In the genomic region with DNA sequence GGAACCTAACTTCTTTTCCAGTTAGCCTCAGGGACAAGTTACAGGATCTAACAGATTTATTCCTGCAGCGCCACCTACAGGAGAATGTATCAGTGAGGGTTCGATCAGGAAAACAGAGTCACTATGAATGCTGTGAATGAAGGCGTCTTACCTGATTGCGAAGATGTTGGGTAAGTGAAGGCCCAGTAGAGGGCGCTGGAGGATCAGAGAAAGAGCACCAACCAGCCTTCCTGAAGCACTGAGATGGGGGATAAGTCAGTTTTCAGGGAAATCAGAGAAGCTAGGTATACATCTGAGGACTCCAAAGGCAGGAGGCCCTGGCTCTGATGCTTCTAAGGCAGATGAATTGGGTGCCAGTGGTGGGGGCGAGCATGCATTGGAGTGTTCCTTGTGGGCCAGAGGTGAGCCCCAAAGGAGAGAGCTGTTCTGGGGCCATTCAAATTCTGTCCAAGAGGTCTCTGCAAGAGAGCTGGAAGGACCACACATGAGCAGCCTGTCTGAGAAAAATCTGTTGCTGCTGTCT, we compare ENCODE assay signal across 1 cellular context.
TF ChIP-seq lines count a peak whose summit lies in the region.

No MANE protein-coding gene starts in this region.

TF ChIP-seq in HepG2, 621 proteins besides CTCF, POLR2A, EP300 and RAD21 (continued from another document):
- TF ChIP-seq, protein P1, sequence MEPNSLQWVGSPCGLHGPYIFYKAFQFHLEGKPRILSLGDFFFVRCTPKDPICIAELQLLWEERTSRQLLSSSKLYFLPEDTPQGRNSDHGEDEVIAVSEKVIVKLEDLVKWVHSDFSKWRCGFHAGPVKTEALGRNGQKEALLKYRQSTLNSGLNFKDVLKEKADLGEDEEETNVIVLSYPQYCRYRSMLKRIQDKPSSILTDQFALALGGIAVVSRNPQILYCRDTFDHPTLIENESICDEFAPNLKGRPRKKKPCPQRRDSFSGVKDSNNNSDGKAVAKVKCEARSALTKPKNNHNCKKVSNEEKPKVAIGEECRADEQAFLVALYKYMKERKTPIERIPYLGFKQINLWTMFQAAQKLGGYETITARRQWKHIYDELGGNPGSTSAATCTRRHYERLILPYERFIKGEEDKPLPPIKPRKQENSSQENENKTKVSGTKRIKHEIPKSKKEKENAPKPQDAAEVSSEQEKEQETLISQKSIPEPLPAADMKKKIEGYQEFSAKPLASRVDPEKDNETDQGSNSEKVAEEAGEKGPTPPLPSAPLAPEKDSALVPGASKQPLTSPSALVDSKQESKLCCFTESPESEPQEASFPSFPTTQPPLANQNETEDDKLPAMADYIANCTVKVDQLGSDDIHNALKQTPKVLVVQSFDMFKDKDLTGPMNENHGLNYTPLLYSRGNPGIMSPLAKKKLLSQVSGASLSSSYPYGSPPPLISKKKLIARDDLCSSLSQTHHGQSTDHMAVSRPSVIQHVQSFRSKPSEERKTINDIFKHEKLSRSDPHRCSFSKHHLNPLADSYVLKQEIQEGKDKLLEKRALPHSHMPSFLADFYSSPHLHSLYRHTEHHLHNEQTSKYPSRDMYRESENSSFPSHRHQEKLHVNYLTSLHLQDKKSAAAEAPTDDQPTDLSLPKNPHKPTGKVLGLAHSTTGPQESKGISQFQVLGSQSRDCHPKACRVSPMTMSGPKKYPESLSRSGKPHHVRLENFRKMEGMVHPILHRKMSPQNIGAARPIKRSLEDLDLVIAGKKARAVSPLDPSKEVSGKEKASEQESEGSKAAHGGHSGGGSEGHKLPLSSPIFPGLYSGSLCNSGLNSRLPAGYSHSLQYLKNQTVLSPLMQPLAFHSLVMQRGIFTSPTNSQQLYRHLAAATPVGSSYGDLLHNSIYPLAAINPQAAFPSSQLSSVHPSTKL (CRISPR knock-in tag; IDR thresholded peaks at IDR 0.05), result 0 out of 2 replicates have a peak, but pooled peaks have one; percentile 18
- TF ChIP-seq GPN1 (CRISPR knock-in tag; IDR thresholded peaks at IDR 0.05; ENCODE audit: borderline replicate concordance) (no peak), TOE1 (CRISPR knock-in tag; IDR thresholded peaks at IDR 0.05) (no peak), XRCC5 (optimal IDR thresholded peaks at IDR 0.05; ENCODE audit: low read length) (peak; percentile 87), THAP11 (CRISPR knock-in tag; IDR thresholded peaks at IDR 0.05) (0 out of 2 replicates have a peak, but pooled peaks have one; percentile 11), FOXA3 (CRISPR knock-in tag; IDR thresholded peaks at IDR 0.05) (0 out of 2 replicates have a peak, but pooled peaks have one; percentile 13), RAD51 (IDR thresholded peaks at IDR 0.05; ENCODE audit: borderline replicate concordance) (no peak), SAP130 (CRISPR knock-in tag; IDR thresholded peaks at IDR 0.05; ENCODE audit: low read depth) (0 out of 2 replicates have a peak, but pooled peaks have one; percentile 21), REPIN1 (CRISPR knock-in tag; IDR thresholded peaks at IDR 0.05; ENCODE audit: borderline replicate concordance, low read depth) (no peak), STAG1 (CRISPR knock-in tag; IDR thresholded peaks at IDR 0.05) (peak; percentile 90), IRF2 (CRISPR knock-in tag; IDR thresholded peaks at IDR 0.05) (peak; percentile 37; the same call in 1 of the 2 replicates), SRSF1 (optimal IDR thresholded peaks at IDR 0.05; ENCODE audit: low read depth, low read length) (no peak), ZNF614 (CRISPR knock-in tag; IDR thresholded peaks at IDR 0.05; ENCODE audit: borderline replicate concordance) (0 out of 2 replicates have a peak, but pooled peaks have one; percentile 25), ZBTB21 (CRISPR knock-in tag; IDR thresholded peaks at IDR 0.05) (no peak)
- TF ChIP-seq, protein P2, sequence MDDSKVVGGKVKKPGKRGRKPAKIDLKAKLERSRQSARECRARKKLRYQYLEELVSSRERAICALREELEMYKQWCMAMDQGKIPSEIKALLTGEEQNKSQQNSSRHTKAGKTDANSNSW (CRISPR knock-in tag; IDR thresholded peaks at IDR 0.05; ENCODE audit: borderline replicate concordance), result no peak
- TF ChIP-seq, protein P3, sequence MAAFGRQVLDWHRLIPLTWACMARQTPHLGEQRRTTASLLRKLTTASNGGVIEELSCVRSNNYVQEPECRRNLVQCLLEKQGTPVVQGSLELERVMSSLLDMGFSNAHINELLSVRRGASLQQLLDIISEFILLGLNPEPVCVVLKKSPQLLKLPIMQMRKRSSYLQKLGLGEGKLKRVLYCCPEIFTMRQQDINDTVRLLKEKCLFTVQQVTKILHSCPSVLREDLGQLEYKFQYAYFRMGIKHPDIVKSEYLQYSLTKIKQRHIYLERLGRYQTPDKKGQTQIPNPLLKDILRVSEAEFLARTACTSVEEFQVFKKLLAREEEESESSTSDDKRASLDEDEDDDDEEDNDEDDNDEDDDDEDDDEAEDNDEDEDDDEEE (CRISPR knock-in tag; IDR thresholded peaks at IDR 0.05), result no peak
- TF ChIP-seq, protein P4, sequence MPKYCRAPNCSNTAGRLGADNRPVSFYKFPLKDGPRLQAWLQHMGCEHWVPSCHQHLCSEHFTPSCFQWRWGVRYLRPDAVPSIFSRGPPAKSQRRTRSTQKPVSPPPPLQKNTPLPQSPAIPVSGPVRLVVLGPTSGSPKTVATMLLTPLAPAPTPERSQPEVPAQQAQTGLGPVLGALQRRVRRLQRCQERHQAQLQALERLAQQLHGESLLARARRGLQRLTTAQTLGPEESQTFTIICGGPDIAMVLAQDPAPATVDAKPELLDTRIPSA (CRISPR knock-in tag; IDR thresholded peaks at IDR 0.05; ENCODE audit: borderline replicate concordance), result no peak
- TF ChIP-seq, protein P5, sequence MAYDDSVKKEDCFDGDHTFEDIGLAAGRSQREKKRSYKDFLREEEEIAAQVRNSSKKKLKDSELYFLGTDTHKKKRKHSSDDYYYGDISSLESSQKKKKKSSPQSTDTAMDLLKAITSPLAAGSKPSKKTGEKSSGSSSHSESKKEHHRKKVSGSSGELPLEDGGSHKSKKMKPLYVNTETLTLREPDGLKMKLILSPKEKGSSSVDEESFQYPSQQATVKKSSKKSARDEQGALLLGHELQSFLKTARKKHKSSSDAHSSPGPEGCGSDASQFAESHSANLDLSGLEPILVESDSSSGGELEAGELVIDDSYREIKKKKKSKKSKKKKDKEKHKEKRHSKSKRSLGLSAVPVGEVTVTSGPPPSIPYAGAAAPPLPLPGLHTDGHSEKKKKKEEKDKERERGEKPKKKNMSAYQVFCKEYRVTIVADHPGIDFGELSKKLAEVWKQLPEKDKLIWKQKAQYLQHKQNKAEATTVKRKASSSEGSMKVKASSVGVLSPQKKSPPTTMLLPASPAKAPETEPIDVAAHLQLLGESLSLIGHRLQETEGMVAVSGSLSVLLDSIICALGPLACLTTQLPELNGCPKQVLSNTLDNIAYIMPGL (CRISPR knock-in tag; IDR thresholded peaks at IDR 0.05; ENCODE audit: borderline replicate concordance in 1 of 2, low read depth in 1 of 2), result peak; percentile 34 to 59; a peak in 1 of 4 replicates
- TF ChIP-seq, protein P6, sequence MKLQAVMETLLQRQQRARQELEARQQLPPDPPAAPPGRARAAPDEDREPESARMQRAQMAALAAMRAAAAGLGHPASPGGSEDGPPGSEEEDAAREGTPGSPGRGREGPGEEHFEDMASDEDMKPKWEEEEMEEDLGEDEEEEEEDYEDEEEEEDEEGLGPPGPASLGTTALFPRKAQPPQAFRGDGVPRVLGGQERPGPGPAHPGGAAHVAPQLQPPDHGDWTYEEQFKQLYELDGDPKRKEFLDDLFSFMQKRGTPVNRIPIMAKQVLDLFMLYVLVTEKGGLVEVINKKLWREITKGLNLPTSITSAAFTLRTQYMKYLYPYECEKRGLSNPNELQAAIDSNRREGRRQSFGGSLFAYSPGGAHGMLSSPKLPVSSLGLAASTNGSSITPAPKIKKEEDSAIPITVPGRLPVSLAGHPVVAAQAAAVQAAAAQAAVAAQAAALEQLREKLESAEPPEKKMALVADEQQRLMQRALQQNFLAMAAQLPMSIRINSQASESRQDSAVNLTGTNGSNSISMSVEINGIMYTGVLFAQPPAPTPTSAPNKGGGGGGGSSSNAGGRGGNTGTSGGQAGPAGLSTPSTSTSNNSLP (IDR thresholded peaks at IDR 0.05; ENCODE audit: low read depth, low read length), result peak; percentile 93
